ENCODE assay signal across 16 cellular contexts in the genomic region with DNA sequence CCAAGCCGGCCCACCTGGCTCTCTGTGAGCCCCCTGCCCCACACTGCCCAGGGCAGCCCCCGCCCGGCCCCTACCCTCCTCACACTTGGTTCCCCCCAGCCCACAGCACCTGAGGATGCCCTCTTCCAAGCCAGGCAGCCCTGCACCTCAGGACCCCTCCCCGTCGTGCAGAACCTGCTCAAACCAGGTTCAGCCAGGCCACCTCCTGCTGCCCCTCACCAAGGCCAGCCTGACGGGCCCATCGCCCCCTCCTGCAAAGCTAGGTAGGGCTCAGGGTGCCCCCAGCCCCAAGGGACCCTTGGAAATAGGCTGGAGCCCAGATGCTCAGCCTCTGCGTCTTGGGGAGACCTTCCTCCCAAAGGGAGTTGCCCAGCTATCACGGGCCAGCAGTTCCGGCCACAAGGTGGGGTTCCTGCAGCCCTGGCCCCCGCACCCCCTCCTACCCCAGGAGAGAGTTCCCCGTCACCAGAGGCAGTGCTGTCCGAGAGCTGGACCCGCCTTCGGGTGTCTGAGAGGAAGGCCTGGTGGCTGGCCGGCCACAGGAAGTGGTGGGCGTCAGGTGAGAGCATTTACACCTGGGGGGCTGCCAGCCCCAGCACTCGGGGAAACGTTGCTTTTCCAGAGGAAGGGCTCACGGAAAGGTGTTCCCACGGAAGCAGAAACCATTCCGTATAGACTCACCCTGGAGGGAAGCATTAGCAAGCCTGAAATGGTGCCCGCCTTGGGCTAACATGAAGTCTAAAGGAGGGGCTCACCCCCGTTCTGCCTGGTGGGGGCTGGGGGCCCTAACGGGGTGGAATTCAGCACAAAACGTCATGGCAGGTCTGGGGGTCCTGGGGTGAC. TPM values are rescaled to one million over a fixed set of nuclear protein-coding genes. Genes with fewer than 3 reads are reported as not detected.
DNase-seq lines count a peak whose midpoint lies in the region; TF ChIP-seq lines count a peak whose summit lies in the region.
"Had no signal": no experiment of that assay in that cellular context is flagged by ENCODE, and none has a peak within 500 bp of the region (broad histone marks: within the 10 kb centered on the region; RNA-seq: fewer than 3 reads in every experiment).

No MANE protein-coding gene starts in this region.

- H3K4me1 Mint-ChIP-seq in CD4-positive, alpha-beta memory T cell = no peaks in the 10 kb centered on the region

- in situ Hi-C loops in transverse colon (cut with MboI; ENCODE audit: low pct_ligation_motif_present in 1 of 4, low pct_unique_long_range_greater_than_20kb in 1 of 4, low sequenced_read_pairs in 3 of 4) = no loop called here

- H3K4me1 ChIP-seq in ascending aorta (peaks cover 48 to 52% of the 10 kb centered on the region in 2 donors), mesendoderm (ENCODE audit: control insufficient read depth, low read depth, low read length) (no peaks in the 10 kb centered on the region), transverse colon (peaks cover 29 to 59% (median 55%) of the 10 kb centered on the region in 4 donors)
- H3K4me1 ChIP-seq in CD4-positive, alpha-beta memory T cell (ENCODE audit: insufficient read depth, low read length) = peaks cover 5% of the 10 kb centered on the region

- no peaks in the 10 kb centered on the region for H3K9me3 Mint-ChIP-seq in CD4-positive, alpha-beta memory T cell
- H3K9me3 Mint-ChIP-seq: activated CD8-positive, alpha-beta T cell treated with anti-CD3 and anti-CD28 coated beads for 36 hours; nephron progenitor cell had no signal

- peak; percentile 14 for DNase-seq in activated CD8-positive, alpha-beta memory T cell treated with anti-CD3 and anti-CD28 coated beads, Interleukin-2, amount 50 U/mL, for 4 hours
- DNase-seq in activated CD8-positive, alpha-beta memory T cell treated with anti-CD3 and anti-CD28 coated beads, Interleukin-2, amount 50 U/mL, for 48 hours = no peak
- DNase-seq in ascending aorta (ENCODE audit: low spot score in 2 of 2) = peak in 1 of 2 donors; percentile 62
- no peak for DNase-seq in mesendoderm
- DNase-seq in transverse colon = no peak
- no peak for DNase-seq in dermis blood vessel endothelial cell
- DNase-seq in CD4-positive, alpha-beta memory T cell = no peak
- DNase-seq in NCI-H2196 (lab: John Stamatoyannopoulos, UW; ENCODE audit: unreplicated experiment) = no peak
- DNase-seq: brain microvascular endothelial cell, NCI-H510A treated with DMSO at 0.1 percent for 48 hours had no signal

- H3K36me3 Mint-ChIP-seq in CD4-positive, alpha-beta memory T cell = no peaks in the 10 kb centered on the region

- H3K36me3 ChIP-seq in ascending aorta (no peaks in the 10 kb centered on the region), mesendoderm (ENCODE audit: control insufficient read depth, insufficient read depth, low read length) (no peaks in the 10 kb centered on the region), transverse colon (no peaks in the 10 kb centered on the region)
- no peaks in the 10 kb centered on the region for H3K36me3 ChIP-seq in CD4-positive, alpha-beta memory T cell (ENCODE audit: insufficient read depth, low read length)
- H3K36me3 ChIP-seq: brain microvascular endothelial cell had no signal

- CTCF ChIA-PET in CD4-positive, alpha-beta memory T cell (lab: Charles Lee; ENCODE audit: partially characterized antibody) = interaction anchor here (1.0 to 10.0 kb wide), 21 partner anchors 9 to 324 kb away, joined by 3 to 351 read pairs (median 5); a partner anchor contains a TSS

- no peak for TF ChIP-seq POLR2A in transverse colon (IDR thresholded peaks at IDR 0.05)

- H2AK5ac ChIP-seq in mesendoderm (ENCODE audit: low read length) = no peak overlapping the region

- no peak overlapping the region for H3K23ac ChIP-seq in mesendoderm (ENCODE audit: low read length)

- H3K18ac ChIP-seq in mesendoderm (ENCODE audit: low read length) = no peak overlapping the region

- H3K4me2 ChIP-seq in mesendoderm (ENCODE audit: low read length) = no peak overlapping the region

- TF ChIP-seq CTCF in ascending aorta (IDR thresholded peaks at IDR 0.05) (no peak), transverse colon (IDR thresholded peaks at IDR 0.05) (no peak)

- no peak overlapping the region for H4K5ac ChIP-seq in mesendoderm (ENCODE audit: low read length)

- H3K27ac Mint-ChIP-seq in CD4-positive, alpha-beta memory T cell = no peak overlapping the region
- H3K27ac Mint-ChIP-seq: activated CD8-positive, alpha-beta T cell treated with anti-CD3 and anti-CD28 coated beads for 36 hours; nephron progenitor cell had no signal

- WGBS in mesendoderm (ENCODE audit: extremely low coverage, insufficient coverage, low lambda C conversion rate) = no CpG with 5 or more reads among the region's 26 CpGs
- 54% methylated on average over 20 of the region's 26 CpGs; no CpG with 5 or more reads in 1 of the 2 donors for WGBS in transverse colon (ENCODE audit: low coverage in 1 of 2), 2 donors

- peak overlapping the region; percentile 94 to 96 for H3K27ac ChIP-seq in ascending aorta
- no peak overlapping the region for H3K27ac ChIP-seq in mesendoderm (ENCODE audit: low read depth, low read length)
- H3K27ac ChIP-seq in transverse colon = peak overlapping the region in 3 of 4 donors; percentile 39 to 62 (median 46)
- H3K27ac ChIP-seq in CD4-positive, alpha-beta memory T cell (ENCODE audit: low read depth, low read length) = no peak overlapping the region
- H3K27ac ChIP-seq: brain microvascular endothelial cell had no signal

- no peak overlapping the region for H2BK15ac ChIP-seq in mesendoderm (replicated peaks; ENCODE audit: low read depth)

- H3K4ac ChIP-seq in mesendoderm (ENCODE audit: low read depth, low read length) = no peak overlapping the region

- H2BK120ac ChIP-seq in mesendoderm (ENCODE audit: low read depth, low read length) = no peak overlapping the region

- H3K9me3 ChIP-seq in ascending aorta (no peaks in the 10 kb centered on the region), transverse colon (no peaks in the 10 kb centered on the region)
- H3K9me3 ChIP-seq in CD4-positive, alpha-beta memory T cell (ENCODE audit: control insufficient read depth in 1 of 2, low read length in 2 of 2) = no peaks in the 10 kb centered on the region

- H3K79me1 ChIP-seq in mesendoderm (ENCODE audit: low read length) = no peaks in the 10 kb centered on the region

- H3K79me2 ChIP-seq in mesendoderm (ENCODE audit: control insufficient read depth, insufficient read depth, low read length) = no peaks in the 10 kb centered on the region

- no peak overlapping the region for H2BK5ac ChIP-seq in mesendoderm (ENCODE audit: low read length)

- H3K4me3 Mint-ChIP-seq in CD4-positive, alpha-beta memory T cell = no peak overlapping the region
- H3K4me3 Mint-ChIP-seq: activated CD8-positive, alpha-beta T cell treated with anti-CD3 and anti-CD28 coated beads for 36 hours; nephron progenitor cell had no signal

- H3K9ac ChIP-seq in mesendoderm (ENCODE audit: low read length) = no peak overlapping the region

- POLR2A ChIA-PET in CD4-positive, alpha-beta memory T cell (lab: Charles Lee; ENCODE audit: partially characterized antibody) = interaction anchor here (3.3 kb wide), 1 partner anchor 138 kb away, joined by 25 read pairs; no protein-coding TSS in a partner anchor

- H3K27me3 Mint-ChIP-seq in CD4-positive, alpha-beta memory T cell = peaks cover 7 to 14% of the 10 kb centered on the region in 2 donors
- H3K27me3 Mint-ChIP-seq: activated CD8-positive, alpha-beta T cell treated with anti-CD3 and anti-CD28 coated beads for 36 hours had no signal

- no peak overlapping the region for H4K8ac ChIP-seq in mesendoderm (ENCODE audit: low read depth, low read length)

- intact Hi-C loops in ascending aorta (cut with DNase I) (loop anchor here (1.0 to 5.0 kb wide), 3 partner anchors 51 to 179 kb away; no protein-coding TSS in a partner anchor), transverse colon (cut with DNase I; ENCODE audit: low total_unique reads) (loop anchor here (2.0 to 5.0 kb wide), 2 partner anchors 139 to 179 kb away; no protein-coding TSS in a partner anchor)
- intact Hi-C loops in CD4-positive, alpha-beta memory T cell (cut with micrococcal nuclease) = loop anchor here (1.0 kb wide), 1 partner anchor 137 kb away; no protein-coding TSS in a partner anchor

- H3K27me3 ChIP-seq in ascending aorta = no peaks in the 10 kb centered on the region
- no peaks in the 10 kb centered on the region for H3K27me3 ChIP-seq in mesendoderm (ENCODE audit: insufficient read depth, low read length, poor library complexity)
- H3K27me3 ChIP-seq in transverse colon = peaks cover 6% of the 10 kb centered on the region
- no peaks in the 10 kb centered on the region for H3K27me3 ChIP-seq in CD4-positive, alpha-beta memory T cell (ENCODE audit: insufficient read depth, low read length)
- H3K27me3 ChIP-seq: brain microvascular endothelial cell had no signal

- no peak for TF ChIP-seq EP300 in transverse colon (IDR thresholded peaks at IDR 0.05; ENCODE audit: low read depth)

- H3K56ac ChIP-seq in mesendoderm (ENCODE audit: low read length) = peak overlapping the region; percentile 42

- H3K4me3 ChIP-seq in ascending aorta (peak overlapping the region in 1 of 2 donors; percentile 53), mesendoderm (ENCODE audit: low read length) (no peak overlapping the region), transverse colon (no peak overlapping the region)
- H3K4me3 ChIP-seq in CD4-positive, alpha-beta memory T cell (ENCODE audit: low read length in 2 of 2) = no peak overlapping the region
- H3K4me3 ChIP-seq: K562 had no signal

RNA-seq across cellular contexts. Expression of a gene that starts 3.2 kb away (rescaled TPM):
- total RNA-seq in ascending aorta (not detected), transverse colon (1 to 10 TPM in 2 of 4 donors, not detected in 2; 1.4 to 4.1 TPM), dermis blood vessel endothelial cell (not detected in 2 replicates)
- polyA plus RNA-seq in mesendoderm (2013, experiment 1 of 2) = not detected
- polyA plus RNA-seq in mesendoderm (2013, experiment 2 of 2) = not detected
- not detected for total RNA-seq in CD4-positive, alpha-beta memory T cell
- polyA plus RNA-seq in CD4-positive, alpha-beta memory T cell = not detected
- total RNA-seq: A673; activated CD8-positive, alpha-beta T cell treated with anti-CD3 and anti-CD28 coated beads for 36 hours; K562; RPMI7951; subcutaneous adipose tissue had no signal
- polyA plus RNA-seq: K562 had no signal

RNA-seq across cellular contexts. Expression of a gene that starts 7.2 kb away (rescaled TPM):
- total RNA-seq in ascending aorta (not detected), transverse colon (10 to 100 TPM in 1 of 4 donors, 1 to 10 TPM in 1, not detected in 2; 3.5 to 35.9 TPM), dermis blood vessel endothelial cell (not detected in 2 replicates)
- polyA plus RNA-seq in mesendoderm (2013, experiment 1 of 2) = not detected
- polyA plus RNA-seq in mesendoderm (2013, experiment 2 of 2) = not detected
- not detected for total RNA-seq in CD4-positive, alpha-beta memory T cell
- polyA plus RNA-seq in CD4-positive, alpha-beta memory T cell = not detected
- total RNA-seq: A673, K562 had no signal
- polyA plus RNA-seq: K562 had no signal

RNA-seq across cellular contexts. Expression of a gene that starts 21.3 kb away (rescaled TPM):
- 41.9 TPM for total RNA-seq in ascending aorta
- 0.08 TPM for polyA plus RNA-seq in mesendoderm (2013, experiment 1 of 2)
- 0.03 TPM for polyA plus RNA-seq in mesendoderm (2013, experiment 2 of 2)
- total RNA-seq in transverse colon = 10 to 100 TPM; 12.3 to 69.6 (median 23.2) TPM
- 0.42 TPM in 1 of 2 replicates, not detected in the other for total RNA-seq in dermis blood vessel endothelial cell
- 100 to 1,000 TPM; 324 to 327 TPM for total RNA-seq in CD4-positive, alpha-beta memory T cell
- 100 to 1,000 TPM; 253 to 435 TPM for polyA plus RNA-seq in CD4-positive, alpha-beta memory T cell
- total RNA-seq: A673 had no signal

Comparison
In these comparisons a context has a peak if more than half of its experiments do, and no peak if none do; other contexts are left out.
1. H3K27ac ChIP-seq: peak in ascending aorta (2 of 2) and transverse colon (3 of 4); none in mesendoderm (single experiment) and CD4-positive, alpha-beta memory T cell (single experiment).